ENCODE assay signal across 8 cellular contexts in the genomic region with DNA sequence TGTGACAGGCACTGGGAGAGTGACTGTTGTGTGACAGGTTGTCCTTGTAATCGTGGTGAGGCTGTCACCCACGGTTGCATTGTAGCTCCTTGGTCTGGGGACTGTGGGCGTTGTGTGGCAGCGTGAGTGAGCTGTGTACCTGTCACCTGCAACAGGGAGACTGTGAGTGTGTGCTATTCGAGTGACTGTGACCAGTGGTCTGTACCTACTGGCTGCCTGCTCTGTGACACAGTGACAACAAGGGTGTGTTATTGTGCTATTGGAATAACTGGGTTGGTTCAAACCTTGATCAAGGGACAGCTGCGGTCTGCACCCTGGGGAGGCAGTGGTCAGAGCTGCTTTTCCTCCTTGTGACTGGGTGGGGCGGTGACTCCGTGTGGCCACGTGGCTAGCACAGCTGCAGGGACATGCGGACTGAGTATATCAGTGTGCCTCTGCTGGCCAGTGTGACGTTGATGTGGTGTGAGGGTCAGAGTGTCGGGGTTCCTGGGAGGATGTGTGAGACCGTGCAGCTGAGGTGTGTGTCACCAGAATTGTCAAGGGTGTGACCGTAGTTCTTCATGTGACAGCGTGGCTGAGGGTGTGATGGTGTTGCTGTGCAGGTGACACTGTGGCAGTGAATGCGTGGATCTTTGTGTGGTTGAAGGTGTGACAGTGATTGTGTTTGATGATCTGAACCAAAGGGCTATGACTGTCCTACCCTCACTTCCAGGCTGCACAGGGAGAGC. TPM values are rescaled to one million over a fixed set of nuclear protein-coding genes. Genes with fewer than 3 reads are reported as not detected.
DNase-seq lines count a peak whose midpoint lies in the region; ATAC-seq, FAIRE-seq and TF ChIP-seq lines count a peak whose summit lies in the region.

No MANE protein-coding gene starts in this region.

- ATAC-seq in HG03159 (IDR thresholded peaks at IDR 0.05; ENCODE audit: unreplicated experiment) (no peak), GM18907 (IDR thresholded peaks at IDR 0.05; ENCODE audit: unreplicated experiment) (no peak)

- no peaks in the 10 kb centered on the region for H3K36me3 ChIP-seq in left ventricle myocardium inferior
- H3K36me3 ChIP-seq in skeletal muscle satellite cell (ENCODE audit: insufficient read depth, low read length) = no peaks in the 10 kb centered on the region

- TF ChIP-seq CTCF in left ventricle myocardium inferior (IDR thresholded peaks at IDR 0.05; ENCODE audit: borderline replicate concordance) = no peak

- H3K27ac ChIP-seq in left ventricle myocardium inferior (replicated peaks) = peak overlapping the region; percentile 41

- intact Hi-C loops in left ventricle myocardium inferior (cut with micrococcal nuclease) = no loop called here

- H3K9me3 ChIP-seq in left ventricle myocardium inferior (replicated peaks) (no peaks in the 10 kb centered on the region), skeletal muscle satellite cell (replicated peaks; ENCODE audit: low read length) (no peaks in the 10 kb centered on the region)

- no peak for DNase-seq in GM18507 (ENCODE audit: extremely low spot score, insufficient read length, low read depth)
- DNase-seq in RKO (ENCODE audit: low spot score) = peak; percentile 70
- DNase-seq in left ventricle myocardium inferior = peak; percentile 67
- DNase-seq in dedifferentiated amniotic fluid mesenchymal stem cell (ENCODE audit: extremely low spot score) = no peak
- no peak for DNase-seq in NCI-H187 (lab: John Stamatoyannopoulos, UW)

- peaks cover 24% of the 10 kb centered on the region for H3K4me1 ChIP-seq in left ventricle myocardium inferior
- H3K4me1 ChIP-seq in skeletal muscle satellite cell (ENCODE audit: control insufficient read depth, insufficient read depth, low read length) = peaks cover 23% of the 10 kb centered on the region

- H3K27me3 ChIP-seq in left ventricle myocardium inferior (ENCODE audit: low read depth) = no peaks in the 10 kb centered on the region
- H3K27me3 ChIP-seq in skeletal muscle satellite cell (ENCODE audit: control insufficient read depth, insufficient read depth, low read length) = no peaks in the 10 kb centered on the region

- H3K4me3 ChIP-seq in left ventricle myocardium inferior = no peak overlapping the region
- peak overlapping the region; percentile 35 for H3K4me3 ChIP-seq in skeletal muscle satellite cell (ENCODE audit: low read length)

- no peak overlapping the region for H3K9ac ChIP-seq in skeletal muscle satellite cell (ENCODE audit: low read depth, low read length)

- peak; percentile 35 for FAIRE-seq in GM18507 (lab: Jason Lieb, UNC)

- peak overlapping the region; percentile 37 for H3K4me2 ChIP-seq in skeletal muscle satellite cell (ENCODE audit: low read length)

RNA-seq across cellular contexts. Expression of a gene that starts 10.1 kb away (rescaled TPM):
- total RNA-seq in left ventricle myocardium inferior = 118 TPM
- total RNA-seq in skeletal muscle satellite cell (2012; rRNA removed) = 41.6 and 60.9 TPM in 2 replicates

RNA-seq across cellular contexts. Expression of a gene that starts 15.8 kb away (rescaled TPM):
- 12.7 TPM for total RNA-seq in left ventricle myocardium inferior
- not detected in 2 replicates for total RNA-seq in skeletal muscle satellite cell (2012; rRNA removed)

RNA-seq across cellular contexts. Expression of a gene that starts 28.2 kb away (rescaled TPM):
- total RNA-seq in left ventricle myocardium inferior = 31.4 TPM
- 21.3 and 26.4 TPM in 2 replicates for total RNA-seq in skeletal muscle satellite cell (2012; rRNA removed)

RNA-seq across cellular contexts. Expression of a gene that starts 39.6 kb away (rescaled TPM):
- 150 TPM for total RNA-seq in left ventricle myocardium inferior
- total RNA-seq in skeletal muscle satellite cell (2012; rRNA removed) = 95.3 and 119 TPM in 2 replicates

RNA-seq across cellular contexts. Expression of a gene that starts 46.8 kb away (rescaled TPM):
- 365 TPM for total RNA-seq in left ventricle myocardium inferior
- 2,097 and 2,142 TPM in 2 replicates for total RNA-seq in skeletal muscle satellite cell (2012; rRNA removed)

Comparison
In these comparisons a context has a peak if more than half of its experiments do, and no peak if none do; other contexts are left out.
1. DNase-seq: peak in RKO (single experiment) and left ventricle myocardium inferior (single experiment); none in GM18507 (single experiment), dedifferentiated amniotic fluid mesenchymal stem cell (single experiment) and NCI-H187 (0 of 2).